ENCODE assay signal across 1 cellular context in genomic region chr6:113971786-113972185, GRCh38.
TF ChIP-seq lines count a peak whose summit lies in the region.

No MANE protein-coding gene starts in this region.

TF ChIP-seq in GM12878, 131 proteins besides CTCF, POLR2A, EP300 and RAD21 (continued from another document):
- TF ChIP-seq E2F8 (IDR thresholded peaks at IDR 0.05; ENCODE audit: low read depth, partially characterized antibody) (no peak), LARP7 (IDR thresholded peaks at IDR 0.05) (no peak), MTA2 (IDR thresholded peaks at IDR 0.05; ENCODE audit: low read depth) (no peak), SMAD5 (IDR thresholded peaks at IDR 0.05; ENCODE audit: low read depth) (no peak), CBFB (IDR thresholded peaks at IDR 0.05; ENCODE audit: low read depth) (no peak), TCF3 (IDR thresholded peaks at IDR 0.05; ENCODE audit: borderline replicate concordance, insufficient read depth, low read depth, low read length) (no peak), NBN (IDR thresholded peaks at IDR 0.05) (no peak), NFYA (IDR thresholded peaks at IDR 0.05; ENCODE audit: borderline replicate concordance, low read depth, low read length) (no peak), EGR1 (IDR thresholded peaks at IDR 0.05; ENCODE audit: borderline replicate concordance in 1 of 2, low read depth in 2 of 2, low read length in 2 of 2) (no peak), SUPT20H (IDR thresholded peaks at IDR 0.05; ENCODE audit: borderline replicate concordance, control insufficient read depth, low read depth, low read length) (no peak), SKIL (IDR thresholded peaks at IDR 0.05; ENCODE audit: low read depth, poor library complexity, severe bottlenecking) (no peak), RBBP5 (conservative IDR thresholded peaks at IDR 0.05) (no peak), TCF12 (IDR thresholded peaks at IDR 0.05; ENCODE audit: low read depth, low read length) (no peak), EED (IDR thresholded peaks at IDR 0.05; ENCODE audit: low read depth) (no peak), ZBTB4 (CRISPR knock-in tag; IDR thresholded peaks at IDR 0.05) (no peak)
